In the genomic region with DNA sequence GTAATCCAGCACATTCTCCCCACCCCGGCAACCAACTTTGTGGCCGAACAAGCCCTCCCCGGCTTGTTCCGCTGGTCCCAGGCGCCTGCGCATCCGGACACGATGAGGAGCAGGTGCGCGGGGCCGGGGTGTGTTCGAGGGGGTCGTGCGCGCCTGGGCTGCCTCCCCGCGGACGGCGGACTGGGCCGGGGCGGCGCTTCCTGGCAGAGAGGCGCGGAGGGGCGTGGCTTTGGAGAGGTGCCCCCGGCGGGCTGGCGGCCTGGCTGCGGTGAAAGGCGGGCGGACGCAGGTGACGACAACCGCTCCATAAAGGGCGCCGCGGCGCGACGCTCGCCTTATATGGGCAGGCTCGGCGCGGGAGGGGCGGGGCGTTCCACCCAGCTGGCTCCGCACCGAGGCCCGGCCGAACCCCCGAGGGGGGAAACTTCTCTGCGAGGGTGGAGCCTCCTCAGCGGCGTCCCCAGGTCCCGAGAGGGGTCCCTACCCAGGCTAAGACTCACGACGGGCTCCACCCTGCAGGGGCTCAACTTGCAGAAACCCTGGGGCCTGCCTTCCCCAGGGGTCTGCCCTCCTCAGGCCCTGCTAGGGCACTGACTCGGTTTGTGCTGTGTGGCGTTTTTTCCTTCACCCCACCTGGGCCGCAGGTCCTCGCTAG, we compare ENCODE assay signal across 1 cellular context.
A peak's percentile ranks its signal among the peaks of the same experiment; 100 is the strongest.
TF ChIP-seq lines count a peak whose summit lies in the region.

No MANE protein-coding gene starts in this region.

TF ChIP-seq in HEK293, 187 proteins besides CTCF, POLR2A, EP300 and RAD21 (continued from another document and continues in another):
- TF ChIP-seq ZNF510 (tag by site-specific recombination; IDR thresholded peaks at IDR 0.05; ENCODE audit: insufficient replicate concordance): no peak
- no peak for TF ChIP-seq ZNF391 (tag by site-specific recombination; IDR thresholded peaks at IDR 0.05; ENCODE audit: borderline replicate concordance, low read depth)
- TF ChIP-seq, protein P1, sequence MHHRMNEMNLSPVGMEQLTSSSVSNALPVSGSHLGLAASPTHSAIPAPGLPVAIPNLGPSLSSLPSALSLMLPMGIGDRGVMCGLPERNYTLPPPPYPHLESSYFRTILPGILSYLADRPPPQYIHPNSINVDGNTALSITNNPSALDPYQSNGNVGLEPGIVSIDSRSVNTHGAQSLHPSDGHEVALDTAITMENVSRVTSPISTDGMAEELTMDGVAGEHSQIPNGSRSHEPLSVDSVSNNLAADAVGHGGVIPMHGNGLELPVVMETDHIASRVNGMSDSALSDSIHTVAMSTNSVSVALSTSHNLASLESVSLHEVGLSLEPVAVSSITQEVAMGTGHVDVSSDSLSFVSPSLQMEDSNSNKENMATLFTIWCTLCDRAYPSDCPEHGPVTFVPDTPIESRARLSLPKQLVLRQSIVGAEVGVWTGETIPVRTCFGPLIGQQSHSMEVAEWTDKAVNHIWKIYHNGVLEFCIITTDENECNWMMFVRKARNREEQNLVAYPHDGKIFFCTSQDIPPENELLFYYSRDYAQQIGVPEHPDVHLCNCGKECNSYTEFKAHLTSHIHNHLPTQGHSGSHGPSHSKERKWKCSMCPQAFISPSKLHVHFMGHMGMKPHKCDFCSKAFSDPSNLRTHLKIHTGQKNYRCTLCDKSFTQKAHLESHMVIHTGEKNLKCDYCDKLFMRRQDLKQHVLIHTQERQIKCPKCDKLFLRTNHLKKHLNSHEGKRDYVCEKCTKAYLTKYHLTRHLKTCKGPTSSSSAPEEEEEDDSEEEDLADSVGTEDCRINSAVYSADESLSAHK (tag by site-specific recombination; IDR thresholded peaks at IDR 0.05): no peak
- TF ChIP-seq KLF7 (tag by site-specific recombination; IDR thresholded peaks at IDR 0.05; ENCODE audit: borderline replicate concordance): peak; percentile 25; the same call in 1 of the 2 replicates
- peak; percentile 80 for TF ChIP-seq SP7 (tag by site-specific recombination; IDR thresholded peaks at IDR 0.05)
- TF ChIP-seq ZSCAN16 (tag by site-specific recombination; IDR thresholded peaks at IDR 0.05): no peak
- peak; percentile 76 for TF ChIP-seq ZFHX2 (tag by site-specific recombination; conservative IDR thresholded peaks at IDR 0.05)
- TF ChIP-seq ZNF677 (tag by site-specific recombination; IDR thresholded peaks at IDR 0.05): no peak
- TF ChIP-seq ZNF792 (tag by site-specific recombination; IDR thresholded peaks at IDR 0.05): 0 out of 2 replicates have a peak, but pooled peaks have one; percentile 18
- TF ChIP-seq, protein P2, sequence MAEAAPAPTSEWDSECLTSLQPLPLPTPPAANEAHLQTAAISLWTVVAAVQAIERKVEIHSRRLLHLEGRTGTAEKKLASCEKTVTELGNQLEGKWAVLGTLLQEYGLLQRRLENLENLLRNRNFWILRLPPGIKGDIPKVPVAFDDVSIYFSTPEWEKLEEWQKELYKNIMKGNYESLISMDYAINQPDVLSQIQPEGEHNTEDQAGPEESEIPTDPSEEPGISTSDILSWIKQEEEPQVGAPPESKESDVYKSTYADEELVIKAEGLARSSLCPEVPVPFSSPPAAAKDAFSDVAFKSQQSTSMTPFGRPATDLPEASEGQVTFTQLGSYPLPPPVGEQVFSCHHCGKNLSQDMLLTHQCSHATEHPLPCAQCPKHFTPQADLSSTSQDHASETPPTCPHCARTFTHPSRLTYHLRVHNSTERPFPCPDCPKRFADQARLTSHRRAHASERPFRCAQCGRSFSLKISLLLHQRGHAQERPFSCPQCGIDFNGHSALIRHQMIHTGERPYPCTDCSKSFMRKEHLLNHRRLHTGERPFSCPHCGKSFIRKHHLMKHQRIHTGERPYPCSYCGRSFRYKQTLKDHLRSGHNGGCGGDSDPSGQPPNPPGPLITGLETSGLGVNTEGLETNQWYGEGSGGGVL (tag by site-specific recombination; IDR thresholded peaks at IDR 0.05): peak; percentile 51
- TF ChIP-seq SCRT1 (tag by site-specific recombination; IDR thresholded peaks at IDR 0.05; ENCODE audit: borderline replicate concordance): no peak
- 0 out of 2 replicates have a peak, but pooled peaks have one; percentile 33 for TF ChIP-seq ZBTB17 (tag by site-specific recombination; IDR thresholded peaks at IDR 0.05)
- TF ChIP-seq, protein P3, sequence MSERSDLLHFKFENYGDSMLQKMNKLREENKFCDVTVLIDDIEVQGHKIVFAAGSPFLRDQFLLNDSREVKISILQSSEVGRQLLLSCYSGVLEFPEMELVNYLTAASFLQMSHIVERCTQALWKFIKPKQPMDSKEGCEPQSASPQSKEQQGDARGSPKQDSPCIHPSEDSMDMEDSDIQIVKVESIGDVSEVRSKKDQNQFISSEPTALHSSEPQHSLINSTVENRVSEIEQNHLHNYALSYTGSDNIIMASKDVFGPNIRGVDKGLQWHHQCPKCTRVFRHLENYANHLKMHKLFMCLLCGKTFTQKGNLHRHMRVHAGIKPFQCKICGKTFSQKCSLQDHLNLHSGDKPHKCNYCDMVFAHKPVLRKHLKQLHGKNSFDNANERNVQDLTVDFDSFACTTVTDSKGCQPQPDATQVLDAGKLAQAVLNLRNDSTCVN (tag by site-specific recombination; optimal IDR thresholded peaks at IDR 0.05): peak; percentile 90
- TF ChIP-seq ZNF132 (tag by site-specific recombination; IDR thresholded peaks at IDR 0.05; ENCODE audit: borderline replicate concordance): no peak
- no peak for TF ChIP-seq ZNF548 (tag by site-specific recombination; IDR thresholded peaks at IDR 0.05)
- TF ChIP-seq, protein P4, sequence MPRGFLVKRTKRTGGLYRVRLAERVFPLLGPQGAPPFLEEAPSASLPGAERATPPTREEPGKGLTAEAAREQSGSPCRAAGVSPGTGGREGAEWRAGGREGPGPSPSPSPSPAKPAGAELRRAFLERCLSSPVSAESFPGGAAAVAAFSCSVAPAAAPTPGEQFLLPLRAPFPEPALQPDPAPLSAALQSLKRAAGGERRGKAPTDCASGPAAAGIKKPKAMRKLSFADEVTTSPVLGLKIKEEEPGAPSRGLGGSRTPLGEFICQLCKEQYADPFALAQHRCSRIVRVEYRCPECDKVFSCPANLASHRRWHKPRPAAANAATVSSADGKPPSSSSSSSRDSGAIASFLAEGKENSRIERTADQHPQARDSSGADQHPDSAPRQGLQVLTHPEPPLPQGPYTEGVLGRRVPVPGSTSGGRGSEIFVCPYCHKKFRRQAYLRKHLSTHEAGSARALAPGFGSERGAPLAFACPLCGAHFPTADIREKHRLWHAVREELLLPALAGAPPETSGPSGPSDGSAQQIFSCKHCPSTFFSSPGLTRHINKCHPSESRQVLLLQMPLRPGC (tag by site-specific recombination; IDR thresholded peaks at IDR 0.05): 0 out of 2 replicates have a peak, but pooled peaks have one; percentile 20
- no peak for TF ChIP-seq ZNF843 (tag by site-specific recombination; IDR thresholded peaks at IDR 0.05)
- TF ChIP-seq SALL2 (tag by site-specific recombination; IDR thresholded peaks at IDR 0.05; ENCODE audit: borderline replicate concordance): no peak
- no peak for TF ChIP-seq ZNF214 (tag by site-specific recombination; IDR thresholded peaks at IDR 0.05; ENCODE audit: borderline replicate concordance)
- no peak for TF ChIP-seq YY2 (tag by site-specific recombination; IDR thresholded peaks at IDR 0.05)
- no peak for TF ChIP-seq ZFP37 (tag by site-specific recombination; IDR thresholded peaks at IDR 0.05)
- no peak for TF ChIP-seq GLI4 (tag by site-specific recombination; IDR thresholded peaks at IDR 0.05)
- TF ChIP-seq, protein P5, sequence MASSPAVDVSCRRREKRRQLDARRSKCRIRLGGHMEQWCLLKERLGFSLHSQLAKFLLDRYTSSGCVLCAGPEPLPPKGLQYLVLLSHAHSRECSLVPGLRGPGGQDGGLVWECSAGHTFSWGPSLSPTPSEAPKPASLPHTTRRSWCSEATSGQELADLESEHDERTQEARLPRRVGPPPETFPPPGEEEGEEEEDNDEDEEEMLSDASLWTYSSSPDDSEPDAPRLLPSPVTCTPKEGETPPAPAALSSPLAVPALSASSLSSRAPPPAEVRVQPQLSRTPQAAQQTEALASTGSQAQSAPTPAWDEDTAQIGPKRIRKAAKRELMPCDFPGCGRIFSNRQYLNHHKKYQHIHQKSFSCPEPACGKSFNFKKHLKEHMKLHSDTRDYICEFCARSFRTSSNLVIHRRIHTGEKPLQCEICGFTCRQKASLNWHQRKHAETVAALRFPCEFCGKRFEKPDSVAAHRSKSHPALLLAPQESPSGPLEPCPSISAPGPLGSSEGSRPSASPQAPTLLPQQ (tag by site-specific recombination; IDR thresholded peaks at IDR 0.05): peak; percentile 12; the same call in 1 of the 2 replicates
- peak; percentile 83 for TF ChIP-seq SP3 (tag by site-specific recombination; IDR thresholded peaks at IDR 0.05)
- TF ChIP-seq GLIS1 (tag by site-specific recombination; IDR thresholded peaks at IDR 0.05): peak; percentile 93
- no peak for TF ChIP-seq ZNF175 (tag by site-specific recombination; IDR thresholded peaks at IDR 0.05)
- TF ChIP-seq, protein P6, sequence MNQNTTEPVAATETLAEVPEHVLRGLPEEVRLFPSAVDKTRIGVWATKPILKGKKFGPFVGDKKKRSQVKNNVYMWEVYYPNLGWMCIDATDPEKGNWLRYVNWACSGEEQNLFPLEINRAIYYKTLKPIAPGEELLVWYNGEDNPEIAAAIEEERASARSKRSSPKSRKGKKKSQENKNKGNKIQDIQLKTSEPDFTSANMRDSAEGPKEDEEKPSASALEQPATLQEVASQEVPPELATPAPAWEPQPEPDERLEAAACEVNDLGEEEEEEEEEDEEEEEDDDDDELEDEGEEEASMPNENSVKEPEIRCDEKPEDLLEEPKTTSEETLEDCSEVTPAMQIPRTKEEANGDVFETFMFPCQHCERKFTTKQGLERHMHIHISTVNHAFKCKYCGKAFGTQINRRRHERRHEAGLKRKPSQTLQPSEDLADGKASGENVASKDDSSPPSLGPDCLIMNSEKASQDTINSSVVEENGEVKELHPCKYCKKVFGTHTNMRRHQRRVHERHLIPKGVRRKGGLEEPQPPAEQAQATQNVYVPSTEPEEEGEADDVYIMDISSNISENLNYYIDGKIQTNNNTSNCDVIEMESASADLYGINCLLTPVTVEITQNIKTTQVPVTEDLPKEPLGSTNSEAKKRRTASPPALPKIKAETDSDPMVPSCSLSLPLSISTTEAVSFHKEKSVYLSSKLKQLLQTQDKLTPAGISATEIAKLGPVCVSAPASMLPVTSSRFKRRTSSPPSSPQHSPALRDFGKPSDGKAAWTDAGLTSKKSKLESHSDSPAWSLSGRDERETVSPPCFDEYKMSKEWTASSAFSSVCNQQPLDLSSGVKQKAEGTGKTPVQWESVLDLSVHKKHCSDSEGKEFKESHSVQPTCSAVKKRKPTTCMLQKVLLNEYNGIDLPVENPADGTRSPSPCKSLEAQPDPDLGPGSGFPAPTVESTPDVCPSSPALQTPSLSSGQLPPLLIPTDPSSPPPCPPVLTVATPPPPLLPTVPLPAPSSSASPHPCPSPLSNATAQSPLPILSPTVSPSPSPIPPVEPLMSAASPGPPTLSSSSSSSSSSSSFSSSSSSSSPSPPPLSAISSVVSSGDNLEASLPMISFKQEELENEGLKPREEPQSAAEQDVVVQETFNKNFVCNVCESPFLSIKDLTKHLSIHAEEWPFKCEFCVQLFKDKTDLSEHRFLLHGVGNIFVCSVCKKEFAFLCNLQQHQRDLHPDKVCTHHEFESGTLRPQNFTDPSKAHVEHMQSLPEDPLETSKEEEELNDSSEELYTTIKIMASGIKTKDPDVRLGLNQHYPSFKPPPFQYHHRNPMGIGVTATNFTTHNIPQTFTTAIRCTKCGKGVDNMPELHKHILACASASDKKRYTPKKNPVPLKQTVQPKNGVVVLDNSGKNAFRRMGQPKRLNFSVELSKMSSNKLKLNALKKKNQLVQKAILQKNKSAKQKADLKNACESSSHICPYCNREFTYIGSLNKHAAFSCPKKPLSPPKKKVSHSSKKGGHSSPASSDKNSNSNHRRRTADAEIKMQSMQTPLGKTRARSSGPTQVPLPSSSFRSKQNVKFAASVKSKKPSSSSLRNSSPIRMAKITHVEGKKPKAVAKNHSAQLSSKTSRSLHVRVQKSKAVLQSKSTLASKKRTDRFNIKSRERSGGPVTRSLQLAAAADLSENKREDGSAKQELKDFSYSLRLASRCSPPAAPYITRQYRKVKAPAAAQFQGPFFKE (tag by site-specific recombination; IDR thresholded peaks at IDR 0.05; ENCODE audit: borderline replicate concordance): no peak
- peak; percentile 41; the same call in 1 of the 2 replicates for TF ChIP-seq ZNF777 (tag by site-specific recombination; IDR thresholded peaks at IDR 0.05; ENCODE audit: borderline replicate concordance)
- peak; percentile 72 for TF ChIP-seq KLF16 (tag by site-specific recombination; IDR thresholded peaks at IDR 0.05)
- no peak for TF ChIP-seq ZNF423 (tag by site-specific recombination; IDR thresholded peaks at IDR 0.05)
- no peak for TF ChIP-seq ZBTB21 (tag by site-specific recombination; IDR thresholded peaks at IDR 0.05)
- TF ChIP-seq ZNF629 (tag by site-specific recombination; IDR thresholded peaks at IDR 0.05): peak; percentile 79
- TF ChIP-seq, protein P7, sequence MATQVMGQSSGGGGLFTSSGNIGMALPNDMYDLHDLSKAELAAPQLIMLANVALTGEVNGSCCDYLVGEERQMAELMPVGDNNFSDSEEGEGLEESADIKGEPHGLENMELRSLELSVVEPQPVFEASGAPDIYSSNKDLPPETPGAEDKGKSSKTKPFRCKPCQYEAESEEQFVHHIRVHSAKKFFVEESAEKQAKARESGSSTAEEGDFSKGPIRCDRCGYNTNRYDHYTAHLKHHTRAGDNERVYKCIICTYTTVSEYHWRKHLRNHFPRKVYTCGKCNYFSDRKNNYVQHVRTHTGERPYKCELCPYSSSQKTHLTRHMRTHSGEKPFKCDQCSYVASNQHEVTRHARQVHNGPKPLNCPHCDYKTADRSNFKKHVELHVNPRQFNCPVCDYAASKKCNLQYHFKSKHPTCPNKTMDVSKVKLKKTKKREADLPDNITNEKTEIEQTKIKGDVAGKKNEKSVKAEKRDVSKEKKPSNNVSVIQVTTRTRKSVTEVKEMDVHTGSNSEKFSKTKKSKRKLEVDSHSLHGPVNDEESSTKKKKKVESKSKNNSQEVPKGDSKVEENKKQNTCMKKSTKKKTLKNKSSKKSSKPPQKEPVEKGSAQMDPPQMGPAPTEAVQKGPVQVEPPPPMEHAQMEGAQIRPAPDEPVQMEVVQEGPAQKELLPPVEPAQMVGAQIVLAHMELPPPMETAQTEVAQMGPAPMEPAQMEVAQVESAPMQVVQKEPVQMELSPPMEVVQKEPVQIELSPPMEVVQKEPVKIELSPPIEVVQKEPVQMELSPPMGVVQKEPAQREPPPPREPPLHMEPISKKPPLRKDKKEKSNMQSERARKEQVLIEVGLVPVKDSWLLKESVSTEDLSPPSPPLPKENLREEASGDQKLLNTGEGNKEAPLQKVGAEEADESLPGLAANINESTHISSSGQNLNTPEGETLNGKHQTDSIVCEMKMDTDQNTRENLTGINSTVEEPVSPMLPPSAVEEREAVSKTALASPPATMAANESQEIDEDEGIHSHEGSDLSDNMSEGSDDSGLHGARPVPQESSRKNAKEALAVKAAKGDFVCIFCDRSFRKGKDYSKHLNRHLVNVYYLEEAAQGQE (tag by site-specific recombination; IDR thresholded peaks at IDR 0.05): no peak
- TF ChIP-seq ZNF561 (tag by site-specific recombination; IDR thresholded peaks at IDR 0.05; ENCODE audit: borderline replicate concordance): peak; percentile 98
- TF ChIP-seq, protein P8, sequence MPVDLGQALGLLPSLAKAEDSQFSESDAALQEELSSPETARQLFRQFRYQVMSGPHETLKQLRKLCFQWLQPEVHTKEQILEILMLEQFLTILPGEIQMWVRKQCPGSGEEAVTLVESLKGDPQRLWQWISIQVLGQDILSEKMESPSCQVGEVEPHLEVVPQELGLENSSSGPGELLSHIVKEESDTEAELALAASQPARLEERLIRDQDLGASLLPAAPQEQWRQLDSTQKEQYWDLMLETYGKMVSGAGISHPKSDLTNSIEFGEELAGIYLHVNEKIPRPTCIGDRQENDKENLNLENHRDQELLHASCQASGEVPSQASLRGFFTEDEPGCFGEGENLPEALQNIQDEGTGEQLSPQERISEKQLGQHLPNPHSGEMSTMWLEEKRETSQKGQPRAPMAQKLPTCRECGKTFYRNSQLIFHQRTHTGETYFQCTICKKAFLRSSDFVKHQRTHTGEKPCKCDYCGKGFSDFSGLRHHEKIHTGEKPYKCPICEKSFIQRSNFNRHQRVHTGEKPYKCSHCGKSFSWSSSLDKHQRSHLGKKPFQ (tag by site-specific recombination; IDR thresholded peaks at IDR 0.05): 0 out of 2 replicates have a peak, but pooled peaks have one; percentile 14
